Comparison of ENCODE assay signal across 18 cellular contexts in the genomic region with DNA sequence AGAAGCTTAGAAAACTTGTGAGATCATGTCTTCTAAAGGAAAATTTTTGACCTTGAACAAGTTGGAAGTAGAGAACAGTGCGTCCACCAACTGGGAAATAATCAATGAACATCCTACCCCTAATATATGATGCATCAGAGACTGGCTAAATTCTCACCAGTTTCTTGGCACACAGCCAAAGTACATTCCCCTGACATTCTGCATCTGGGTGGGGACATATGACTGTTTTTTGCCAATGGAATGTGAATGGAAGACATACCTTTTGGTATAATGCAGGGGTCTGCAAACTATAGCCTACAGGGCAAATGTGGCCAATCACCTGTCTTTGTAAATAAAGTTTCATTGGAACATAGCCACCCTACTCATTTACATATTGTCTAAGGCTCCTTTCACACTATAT.
"Had no signal": no experiment of that assay in that cellular context is flagged by ENCODE, and none has a peak within 500 bp of the region (broad histone marks: within the 10 kb centered on the region; RNA-seq: fewer than 3 reads in every experiment).

No MANE protein-coding gene starts in this region.

- H3K27me3 Mint-ChIP-seq: brain had no signal

- H3K4me1 Mint-ChIP-seq: activated naive CD4-positive, alpha-beta T cell treated with anti-CD3 and anti-CD28 coated beads, Interleukin-2, amount 50 U/mL, for 24 hours had no signal

- H3K79me2 ChIP-seq: parathyroid adenoma had no signal

- DNase-seq: activated CD4-positive, alpha-beta T cell treated with anti-CD3 and anti-CD28 coated beads, Interleukin-2, amount 50 U/mL, for 1 hour; activated effector memory CD4-positive, alpha-beta T cell treated with Interleukin-2 at 50 U/mL for 16 hours; activated T-cell treated with anti-CD3 and anti-CD28 coated beads, Interleukin-2, amount 50 U/mL, for 1 hour; cerebellar nuclear complex; endodermal cell; left cardiac atrium; lower lobe of right lung; naive thymus-derived CD4-positive, alpha-beta T cell; stimulated activated CD4-positive, alpha-beta T cell treated with anti-CD3 and anti-CD28 coated beads, Interleukin-2, amount 100 ng/mL, for 24 hours; stimulated activated naive CD4-positive, alpha-beta T cell; substantia nigra; T-helper 2 cell; trophoblast cell had no signal

- H3K27ac ChIP-seq: esophagus muscularis mucosa, lower lobe of right lung, parathyroid adenoma, right atrium auricular region had no signal

- H3K9me3 ChIP-seq: esophagus muscularis mucosa, lower lobe of right lung, right atrium auricular region had no signal

- H3K4me3 Mint-ChIP-seq: activated naive CD4-positive, alpha-beta T cell treated with anti-CD3 and anti-CD28 coated beads, Interleukin-2, amount 50 U/mL, for 24 hours; brain; endodermal cell; naive thymus-derived CD4-positive, alpha-beta T cell had no signal

- H3K36me3 ChIP-seq: esophagus muscularis mucosa, lower lobe of right lung, right atrium auricular region had no signal

- H3K4me3 ChIP-seq: esophagus muscularis mucosa, lower lobe of right lung, right atrium auricular region had no signal

- H3K27ac Mint-ChIP-seq: activated naive CD4-positive, alpha-beta T cell treated with anti-CD3 and anti-CD28 coated beads, Interleukin-2, amount 50 U/mL, for 24 hours; brain; endodermal cell; naive thymus-derived CD4-positive, alpha-beta T cell had no signal

- H3K9ac ChIP-seq: parathyroid adenoma had no signal

- ATAC-seq: left cardiac atrium; lower lobe of right lung; naive thymus-derived CD4-positive, alpha-beta T cell had no signal

- H3K27me3 ChIP-seq: esophagus muscularis mucosa, right atrium auricular region had no signal

- H3K9me3 Mint-ChIP-seq: activated naive CD4-positive, alpha-beta T cell treated with anti-CD3 and anti-CD28 coated beads, Interleukin-2, amount 50 U/mL, for 24 hours; endodermal cell had no signal

- H3K36me3 Mint-ChIP-seq: activated naive CD4-positive, alpha-beta T cell treated with anti-CD3 and anti-CD28 coated beads, Interleukin-2, amount 50 U/mL, for 24 hours; brain; naive thymus-derived CD4-positive, alpha-beta T cell had no signal

- H3K4me1 ChIP-seq: lower lobe of right lung, parathyroid adenoma, right atrium auricular region had no signal

- H2AFZ ChIP-seq: parathyroid adenoma had no signal
